ENCODE assay signal across 8 cellular contexts in genomic region chr17:44203731-44204452, GRCh38. TPM values are rescaled to one million over a fixed set of nuclear protein-coding genes. Genes with fewer than 3 reads are reported as not detected.
DNase-seq lines count a peak whose midpoint lies in the region; ATAC-seq and TF ChIP-seq lines count a peak whose summit lies in the region.

No MANE protein-coding gene starts in this region.

- H3K27me3 Mint-ChIP-seq in activated T-cell treated with anti-CD3 and anti-CD28 coated beads, Interleukin-2, amount 50 U/mL, for 4 hours (ENCODE audit: low read depth), result no peaks in the 10 kb centered on the region
- H3K27me3 Mint-ChIP-seq in naive thymus-derived CD8-positive, alpha-beta T cell, result no peaks in the 10 kb centered on the region

- H3K4me3 ChIP-seq in MG63 (no peak overlapping the region), choroid plexus epithelial cell (ENCODE audit: low read depth, low read length) (no peak overlapping the region)

- TF ChIP-seq CTCF in choroid plexus epithelial cell (conservative IDR thresholded peaks at IDR 0.05; ENCODE audit: low read depth, low read length), result peak; percentile 89

- H3K9me3 ChIP-seq in MG63, result no peaks in the 10 kb centered on the region

- peaks cover 31% of the 10 kb centered on the region for H3K4me1 Mint-ChIP-seq in activated T-cell treated with anti-CD3 and anti-CD28 coated beads, Interleukin-2, amount 50 U/mL, for 4 hours (ENCODE audit: low read depth)
- peaks cover 35 to 59% (median 45%) of the 10 kb centered on the region in 4 donors for H3K4me1 Mint-ChIP-seq in naive thymus-derived CD8-positive, alpha-beta T cell

- H3K36me3 ChIP-seq in MG63, result peaks cover 20% of the 10 kb centered on the region

- no peak overlapping the region for H3K4me3 Mint-ChIP-seq in activated T-cell treated with anti-CD3 and anti-CD28 coated beads, Interleukin-2, amount 50 U/mL, for 4 hours
- peak overlapping the region in 6 of 10 donors; percentile 1 to 50 (median 8) for H3K4me3 Mint-ChIP-seq in naive thymus-derived CD8-positive, alpha-beta T cell

- DNase-seq in activated T-cell treated with anti-CD3 and anti-CD28 coated beads for 24 hours (ENCODE audit: low read depth) (peak; percentile 38), MG63 (peak; percentile 41), T-helper 2 cell (peak in 3 of 5 experiments; percentile 34 to 79 (median 45)), choroid plexus epithelial cell (ENCODE audit: low read depth) (peak; percentile 77)
- DNase-seq in activated T-cell treated with anti-CD3 and anti-CD28 coated beads, Interleukin-2, amount 50 U/mL, for 4 hours, result no peak
- peak in 7 of 10 donors; percentile 46 to 73 (median 56) for DNase-seq in naive thymus-derived CD8-positive, alpha-beta T cell

- ATAC-seq in activated T-cell treated with anti-CD3 and anti-CD28 coated beads, Interleukin-2, amount 50 U/mL, for 4 hours, result no peak
- no peak for ATAC-seq in naive thymus-derived CD8-positive, alpha-beta T cell
- ATAC-seq in esophagus mucosa (no peak), HG02759 (IDR thresholded peaks at IDR 0.05; ENCODE audit: unreplicated experiment) (no peak)

- no peaks in the 10 kb centered on the region for H3K9me3 Mint-ChIP-seq in activated T-cell treated with anti-CD3 and anti-CD28 coated beads, Interleukin-2, amount 50 U/mL, for 4 hours
- H3K9me3 Mint-ChIP-seq in naive thymus-derived CD8-positive, alpha-beta T cell, result no peaks in the 10 kb centered on the region

- H3K27ac Mint-ChIP-seq in naive thymus-derived CD8-positive, alpha-beta T cell, result peak overlapping the region; percentile 18 to 94 (median 82)

- POLR2A ChIA-PET in naive thymus-derived CD8-positive, alpha-beta T cell (lab: Charles Lee), result interaction anchor here (0.6 to 11.1 kb wide), 8 partner anchors 11 to 150 kb away, joined by 3 to 367 read pairs (median 6); partner anchors contain the start of genes TMUB2 and UBTF

- H3K36me3 Mint-ChIP-seq in activated T-cell treated with anti-CD3 and anti-CD28 coated beads, Interleukin-2, amount 50 U/mL, for 4 hours (ENCODE audit: insufficient read depth), result peaks cover 16% of the 10 kb centered on the region
- H3K36me3 Mint-ChIP-seq in naive thymus-derived CD8-positive, alpha-beta T cell, result peaks cover 0 to 30% (median 2%) of the 10 kb centered on the region in 3 donors

- no peaks in the 10 kb centered on the region for H3K27me3 ChIP-seq in MG63

RNA-seq across cellular contexts. Expression of gene ATXN7L3, which starts 4.2 kb away (rescaled TPM):
- 100 to 1,000 TPM; 101 to 111 (median 110) TPM for total RNA-seq in activated T-cell treated with anti-CD3 and anti-CD28 coated beads, Interleukin-2, amount 50 U/mL, for 4 hours
- 37.0 and 53.2 TPM in 2 replicates for total RNA-seq in MG63 (2014; rRNA removed; shearing (Covaris generic); ENCODE audit: low replicate concordance)
- 100 to 1,000 TPM; 125 TPM for total RNA-seq in naive thymus-derived CD8-positive, alpha-beta T cell
- polyA plus RNA-seq in naive thymus-derived CD8-positive, alpha-beta T cell, result 10 to 100 TPM in 2 of 3 donors, 1 to 10 TPM in 1; 9.3 to 14.2 (median 10.6) TPM
- total RNA-seq in esophagus mucosa, result 61.6 TPM

RNA-seq across cellular contexts. Expression of gene UBTF, which starts 15.6 kb away (rescaled TPM):
- total RNA-seq in activated T-cell treated with anti-CD3 and anti-CD28 coated beads, Interleukin-2, amount 50 U/mL, for 4 hours, result 100 to 1,000 TPM; 147 to 158 (median 154) TPM
- total RNA-seq in MG63 (2014; rRNA removed; shearing (Covaris generic); ENCODE audit: low replicate concordance), result 51.2 and 64.2 TPM in 2 replicates
- total RNA-seq in naive thymus-derived CD8-positive, alpha-beta T cell, result 100 to 1,000 TPM; 348 to 362 TPM
- polyA plus RNA-seq in naive thymus-derived CD8-positive, alpha-beta T cell, result 10 to 100 TPM; 41.5 to 94.2 (median 73.3) TPM
- 60.7 TPM for total RNA-seq in esophagus mucosa

RNA-seq across cellular contexts. Expression of gene TMUB2, which starts 17.1 kb away (rescaled TPM):
- total RNA-seq in activated T-cell treated with anti-CD3 and anti-CD28 coated beads, Interleukin-2, amount 50 U/mL, for 4 hours, result 10 to 100 TPM; 15.2 to 19.6 (median 17.9) TPM
- 18.5 and 39.9 TPM in 2 replicates for total RNA-seq in MG63 (2014; rRNA removed; shearing (Covaris generic); ENCODE audit: low replicate concordance)
- 10 to 100 TPM; 45.8 to 50.5 TPM for total RNA-seq in naive thymus-derived CD8-positive, alpha-beta T cell
- 10 to 100 TPM; 22.1 to 30.2 (median 25.5) TPM for polyA plus RNA-seq in naive thymus-derived CD8-positive, alpha-beta T cell
- total RNA-seq in esophagus mucosa, result 18.2 TPM

RNA-seq across cellular contexts. Expression of gene ASB16, which starts 33.4 kb away (rescaled TPM):
- total RNA-seq in activated T-cell treated with anti-CD3 and anti-CD28 coated beads, Interleukin-2, amount 50 U/mL, for 4 hours, result under 1 TPM in 2 of 3 donors, not detected in 1; 0.08 to 0.11 TPM
- total RNA-seq in MG63 (2014; rRNA removed; shearing (Covaris generic); ENCODE audit: low replicate concordance), result not detected in 2 replicates
- not detected for total RNA-seq in naive thymus-derived CD8-positive, alpha-beta T cell
- polyA plus RNA-seq in naive thymus-derived CD8-positive, alpha-beta T cell, result under 1 TPM in 1 of 3 donors, not detected in 2; 0.09 TPM
- total RNA-seq in esophagus mucosa, result not detected
